ENCODE assay signal across 8 cellular contexts in the genomic region with DNA sequence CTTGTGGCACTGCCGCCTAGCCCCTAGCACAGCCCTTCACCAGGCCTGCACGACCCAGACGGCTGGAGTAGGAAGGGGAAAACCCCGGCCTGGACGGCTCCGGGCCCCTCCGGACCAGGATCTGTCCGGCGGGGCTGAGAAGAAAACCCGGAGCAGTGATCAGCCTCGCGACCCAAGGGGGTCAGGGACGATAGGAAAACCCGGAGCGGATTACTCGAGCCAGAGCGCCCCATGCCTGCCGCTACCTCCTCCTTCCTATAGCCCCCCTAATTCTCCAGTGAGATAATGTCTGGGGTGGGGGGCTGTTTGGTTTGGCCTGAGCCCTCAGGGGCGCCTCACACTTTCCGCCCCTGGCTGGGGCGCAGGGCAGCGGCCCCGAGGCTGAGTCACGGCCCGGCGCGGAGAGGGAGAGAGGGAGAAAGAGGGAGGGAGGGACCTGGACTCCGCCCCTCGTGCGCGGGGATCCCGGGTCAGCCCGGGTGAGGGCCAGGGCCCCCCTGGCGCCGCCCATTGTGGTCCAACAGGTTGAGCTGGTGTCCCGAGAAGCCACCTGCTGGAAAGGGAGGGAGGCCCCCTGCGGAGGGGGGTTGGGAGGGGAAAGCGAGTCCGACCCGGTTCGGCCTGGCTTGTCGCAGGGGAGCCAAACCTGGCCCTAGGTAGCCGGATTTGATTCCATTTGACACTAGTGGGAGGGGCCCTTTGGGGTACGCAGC. TPM values are rescaled to one million over a fixed set of nuclear protein-coding genes. Genes with fewer than 3 reads are reported as not detected.
A peak's percentile ranks its signal among the peaks of the same experiment; 100 is the strongest.
DNase-seq lines count a peak whose midpoint lies in the region; ATAC-seq and TF ChIP-seq lines count a peak whose summit lies in the region.

No MANE protein-coding gene starts in this region.

- ATAC-seq in GM21825 (IDR thresholded peaks at IDR 0.05; ENCODE audit: unreplicated experiment) = peak; percentile 35
- ATAC-seq in natural killer cell treated with Interleukin-12 subunit alpha and Interleukin-12 subunit beta and Interleukin-15 and Interleukin-18, amount 100 ng/mL, for 72 hours = peak; percentile 67 to 77
- ATAC-seq in stimulated activated naive CD8-positive, alpha-beta T cell treated with anti-CD3 and anti-CD28 coated beads, Interleukin-15, Interleukin-2, amounts not matched to agents 100 U/mL and 50 U/mL, for 24 hours = peak; percentile 52

- no peak for TF ChIP-seq CTCF in fibroblast of pulmonary artery (IDR thresholded peaks at IDR 0.05; ENCODE audit: low read length, missing control alignments)

- H3K27me3 Mint-ChIP-seq in natural killer cell treated with Interleukin-12 subunit alpha and Interleukin-12 subunit beta and Interleukin-15 and Interleukin-18, amount 100 ng/mL, for 72 hours = no peaks in the 10 kb centered on the region

- H3K27ac Mint-ChIP-seq in natural killer cell treated with Interleukin-12 subunit alpha and Interleukin-12 subunit beta and Interleukin-15 and Interleukin-18, amount 100 ng/mL, for 72 hours = peak overlapping the region; percentile 94 to 95

- no peaks in the 10 kb centered on the region for H3K36me3 Mint-ChIP-seq in natural killer cell treated with Interleukin-12 subunit alpha and Interleukin-12 subunit beta and Interleukin-15 and Interleukin-18, amount 100 ng/mL, for 72 hours

- H3K4me1 Mint-ChIP-seq in natural killer cell treated with Interleukin-12 subunit alpha and Interleukin-12 subunit beta and Interleukin-15 and Interleukin-18, amount 100 ng/mL, for 72 hours (ENCODE audit: low read depth in 2 of 2) = peaks cover 31 to 36% of the 10 kb centered on the region in 2 donors

- H3K4me3 Mint-ChIP-seq in natural killer cell treated with Interleukin-12 subunit alpha and Interleukin-12 subunit beta and Interleukin-15 and Interleukin-18, amount 100 ng/mL, for 72 hours = peak overlapping the region; percentile 95

- H3K4me3 ChIP-seq in fibroblast of pulmonary artery (replicated peaks; ENCODE audit: low read depth, low read length) = peak overlapping the region; percentile 90

- no peaks in the 10 kb centered on the region for H3K9me3 Mint-ChIP-seq in natural killer cell treated with Interleukin-12 subunit alpha and Interleukin-12 subunit beta and Interleukin-15 and Interleukin-18, amount 100 ng/mL, for 72 hours

- DNase-seq in DMS53 (lab: John Stamatoyannopoulos, UW) (peak; percentile 99), M059J (ENCODE audit: low read depth) (peak; percentile 91), SHP77 (lab: John Stamatoyannopoulos, UW) (peak; percentile 95), fibroblast of pulmonary artery (ENCODE audit: low read depth) (peak; percentile 83)
- peak; percentile 94 for DNase-seq in activated effector memory CD4-positive, alpha-beta T cell treated with anti-CD3 and anti-CD28 coated beads, Interleukin-2, amount 50 U/mL, for 16 hours
- peak; percentile 91 for DNase-seq in natural killer cell treated with Interleukin-12 subunit alpha and Interleukin-12 subunit beta and Interleukin-15 and Interleukin-18, amount 100 ng/mL, for 72 hours (ENCODE audit: low spot score)
- peak; percentile 92 for DNase-seq in stimulated activated naive CD8-positive, alpha-beta T cell treated with anti-CD3 and anti-CD28 coated beads, Interleukin-15, Interleukin-2, amounts not matched to agents 100 U/mL and 50 U/mL, for 24 hours

RNA-seq across cellular contexts. Expression of gene ZBTB7B, which starts 1.7 kb away (rescaled TPM):
- 20.7 and 37.5 TPM in 2 replicates for total RNA-seq in M059J (2014; rRNA removed; shearing (Covaris generic))
- total RNA-seq in natural killer cell treated with Interleukin-12 subunit alpha and Interleukin-12 subunit beta and Interleukin-15 and Interleukin-18, amount 100 ng/mL, for 72 hours = 100 to 1,000 TPM in 1 of 2 donors, 10 to 100 TPM in 1; 78.4 to 107 TPM

RNA-seq across cellular contexts. Expression of gene LENEP, which starts 7.5 kb away (rescaled TPM):
- not detected in 2 replicates for total RNA-seq in M059J (2014; rRNA removed; shearing (Covaris generic))
- 1 to 10 TPM in 1 of 2 donors, under 1 TPM in 1; 0.48 to 4.3 TPM for total RNA-seq in natural killer cell treated with Interleukin-12 subunit alpha and Interleukin-12 subunit beta and Interleukin-15 and Interleukin-18, amount 100 ng/mL, for 72 hours

RNA-seq across cellular contexts. Expression of gene FLAD1, which starts 17.7 kb away (rescaled TPM):
- 32.2 and 44.4 TPM in 2 replicates for total RNA-seq in M059J (2014; rRNA removed; shearing (Covaris generic))
- 10 to 100 TPM; 53.1 to 84.2 TPM for total RNA-seq in natural killer cell treated with Interleukin-12 subunit alpha and Interleukin-12 subunit beta and Interleukin-15 and Interleukin-18, amount 100 ng/mL, for 72 hours

RNA-seq across cellular contexts. Expression of gene CKS1B, which starts 26.4 kb away (rescaled TPM):
- total RNA-seq in M059J (2014; rRNA removed; shearing (Covaris generic)) = 338 TPM in 2 replicates
- total RNA-seq in natural killer cell treated with Interleukin-12 subunit alpha and Interleukin-12 subunit beta and Interleukin-15 and Interleukin-18, amount 100 ng/mL, for 72 hours = 10 to 100 TPM; 52.4 to 72.9 TPM

RNA-seq across cellular contexts. Expression of gene SHC1, which starts 30.3 kb away (rescaled TPM):
- 64.4 and 84.5 TPM in 2 replicates for total RNA-seq in M059J (2014; rRNA removed; shearing (Covaris generic))
- 10 to 100 TPM; 72.3 to 72.7 TPM for total RNA-seq in natural killer cell treated with Interleukin-12 subunit alpha and Interleukin-12 subunit beta and Interleukin-15 and Interleukin-18, amount 100 ng/mL, for 72 hours

Comparison
In these comparisons a context has a peak if more than half of its experiments do, and no peak if none do; other contexts are left out.
1. Peak in every context shown above with its lines: DNase-seq, ATAC-seq and H3K4me3 ChIP-seq.